In the genomic region with DNA sequence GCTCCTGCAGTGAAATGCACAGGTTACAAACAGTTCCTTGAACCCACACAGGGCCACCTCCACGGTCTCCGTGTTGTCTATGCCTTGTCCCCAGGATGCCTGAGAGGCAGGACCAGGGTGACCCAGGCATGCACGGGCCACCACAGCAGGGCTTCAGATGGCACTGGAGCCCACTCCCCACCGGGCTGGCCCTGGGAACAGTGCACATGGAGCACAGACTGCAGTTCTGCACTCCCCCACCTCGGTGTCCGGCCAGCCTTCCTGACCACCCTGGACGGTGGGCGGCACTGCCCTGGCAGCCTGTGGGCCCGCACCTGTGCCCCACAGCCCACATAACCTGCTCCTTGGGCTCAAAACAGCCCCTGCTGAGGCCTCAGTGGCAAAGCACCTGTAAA, we compare ENCODE assay signal across 11 cellular contexts. TPM values are rescaled to one million over a fixed set of nuclear protein-coding genes. Genes with fewer than 3 reads are reported as not detected.
A peak's percentile ranks its signal among the peaks of the same experiment; 100 is the strongest.
DNase-seq lines count a peak whose midpoint lies in the region; ATAC-seq, FAIRE-seq and TF ChIP-seq lines count a peak whose summit lies in the region.
"Had no signal": no experiment of that assay in that cellular context is flagged by ENCODE, and none has a peak within 500 bp of the region (broad histone marks: within the 10 kb centered on the region; RNA-seq: fewer than 3 reads in every experiment).

No MANE protein-coding gene starts in this region.

- no peak overlapping the region for H3K27ac ChIP-seq in CD8-positive, alpha-beta T cell (ENCODE audit: low read depth, low read length)
- H3K27ac ChIP-seq in GM12878 (ENCODE audit: control insufficient read depth, insufficient read depth), result peak overlapping the region; percentile 99
- peak overlapping the region; percentile 85 for H3K27ac ChIP-seq in neutrophil

- peak overlapping the region; percentile 100 for H3K4me2 ChIP-seq in GM12878 (ENCODE audit: control insufficient read depth, insufficient read depth)

- no TSS peak for BruUV-seq in GM12878 (replicated peaks; lab: Mats Ljungman, UMichigan)
- BruUV-seq in Calu3 (replicated peaks; lab: Mats Ljungman, UMichigan), result no TSS peak

- TF ChIP-seq RAD21 in GM12878 (IDR thresholded peaks at IDR 0.05; ENCODE audit: insufficient read depth, low read depth, low read length), result no peak

- H3K4me3 Mint-ChIP-seq in CD8-positive, alpha-beta T cell, result peak overlapping the region; percentile 71
- no peak overlapping the region for H3K4me3 Mint-ChIP-seq in Calu3 (ENCODE audit: low read depth, unreplicated experiment)

- SMC1A ChIA-PET in GM12878 (lab: Charles Lee; ENCODE audit: uncharacterized antibody, unreplicated experiment), result interaction anchor here (0.9 to 10.9 kb wide), 13 partner anchors 9 to 141 kb away, joined by 3 to 164 read pairs (median 8); a partner anchor contains a TSS

- H3K36me3 ChIP-seq in CD8-positive, alpha-beta T cell (ENCODE audit: insufficient read depth, low read length), result no peaks in the 10 kb centered on the region
- H3K36me3 ChIP-seq in GM12878 (ENCODE audit: control insufficient read depth in 2 of 2, insufficient read depth in 2 of 2, low read length in 1 of 2) (peaks cover 4 to 6% of the 10 kb centered on the region in 2 experiments; a peak in 2 of 4 replicates), neutrophil (peaks cover 7% of the 10 kb centered on the region)
- H3K36me3 ChIP-seq: tibial nerve had no signal

- no peaks in the 10 kb centered on the region for H3K9me3 ChIP-seq in CD8-positive, alpha-beta T cell (ENCODE audit: low read length)
- H3K9me3 ChIP-seq in GM12878 (replicated peaks; ENCODE audit: control insufficient read depth, insufficient read depth, low read length), result no peaks in the 10 kb centered on the region
- no peaks in the 10 kb centered on the region for H3K9me3 ChIP-seq in neutrophil
- H3K9me3 ChIP-seq: tibial nerve had no signal

- WGBS in GM12878 (ENCODE audit: insufficient coverage, insufficient replicate concordance, low lambda C conversion rate, missing lambda C conversion rate), result 2% methylated on average over 9 of the region's 9 CpGs

- peaks cover 83% of the 10 kb centered on the region for H3K4me1 Mint-ChIP-seq in CD8-positive, alpha-beta T cell (ENCODE audit: low read depth)
- H3K4me1 Mint-ChIP-seq in Calu3 (ENCODE audit: low read depth, unreplicated experiment), result no peaks in the 10 kb centered on the region

- H3K79me2 ChIP-seq in GM12878 (ENCODE audit: control insufficient read depth, insufficient read depth, low read length), result peaks cover 96% of the 10 kb centered on the region

- in situ Hi-C loops in GM12878 (cut with MboI), result loop anchor here (5.0 to 25.0 kb wide), 2 partner anchors 41 to 1999 kb away; a partner anchor contains a TSS

- no peak for ATAC-seq in CD8-positive, alpha-beta T cell
- ATAC-seq in GM12878, result peak; percentile 0

- intact Hi-C loops in CD8-positive, alpha-beta T cell (cut with DNase I, micrococcal nuclease), result no loop called here
- intact Hi-C loops in GM12878 (cut with micrococcal nuclease; ENCODE audit: unreplicated experiment) (loop anchor here (2.0 to 5.0 kb wide), 4 partner anchors 42 to 509 kb away; a partner anchor contains a TSS), Calu3 (cut with micrococcal nuclease; ENCODE audit: unreplicated experiment) (no loop called here)

- CTCF ChIA-PET in CD8-positive, alpha-beta T cell (lab: Charles Lee), result no interaction called here
- CTCF ChIA-PET in GM12878 (lab: Yijun Ruan, JAX) (interaction anchor here (1.5 to 9.8 kb wide), 3 partner anchors 14 to 43 kb away, joined by 3 to 83 read pairs (median 7); a partner anchor contains a TSS), Calu3 (lab: Charles Lee) (no interaction called here)

- peaks cover 2% of the 10 kb centered on the region for H3K36me3 Mint-ChIP-seq in CD8-positive, alpha-beta T cell
- no peaks in the 10 kb centered on the region for H3K36me3 Mint-ChIP-seq in Calu3 (ENCODE audit: insufficient read depth, unreplicated experiment)

- H3K9ac ChIP-seq in GM12878 (ENCODE audit: control insufficient read depth, insufficient read depth, low read length), result peak overlapping the region; percentile 99

- POLR2A ChIA-PET in CD8-positive, alpha-beta T cell (lab: Charles Lee), result interaction anchor here (0.9 to 2.0 kb wide), 3 partner anchors 13 to 20 kb away, joined by 3 to 9 read pairs (median 5); no protein-coding TSS in a partner anchor
- POLR2A ChIA-PET in GM12878 (lab: Charles Lee), result interaction anchor here (0.6 to 13.1 kb wide), 13 partner anchors 11 to 1584 kb away, joined by 3 to 220 read pairs (median 4); a partner anchor contains a TSS

- TF ChIP-seq CTCF in CD8-positive, alpha-beta T cell (IDR thresholded peaks at IDR 0.05), result no peak
- TF ChIP-seq CTCF in GM12878 (IDR thresholded peaks at IDR 0.05 in 2 of 3, conservative IDR thresholded peaks at IDR 0.05 in 1 of 3; ENCODE audit: control insufficient read depth in 2 of 3, extremely low read depth in 1 of 3, insufficient read depth in 1 of 3, low read depth in 3 of 3, low read length in 3 of 3) (no peak), neutrophil (IDR thresholded peaks at IDR 0.05) (no peak), Calu3 (IDR thresholded peaks at IDR 0.05; ENCODE audit: unreplicated experiment) (no peak)

- H3K4me3 ChIP-seq in CD8-positive, alpha-beta T cell (ENCODE audit: low read depth, low read length), result no peak overlapping the region
- H3K4me3 ChIP-seq in Jurkat, Clone E6-1 (ENCODE audit: low read length), result peak overlapping the region; percentile 48
- H3K4me3 ChIP-seq in GM12878, result peak overlapping the region; percentile 72
- no peak overlapping the region for H3K4me3 ChIP-seq in neutrophil (ENCODE audit: low read depth in 1 of 2, low read length in 1 of 2)
- H3K4me3 ChIP-seq: tibial nerve had no signal

- no peak for FAIRE-seq in GM12878 (lab: Jason Lieb, UNC)

- RAD21 ChIA-PET in GM12878 (lab: Charles Lee; ENCODE audit: unreplicated experiment), result interaction anchor here (0.5 to 11.3 kb wide), 11 partner anchors 9 to 132 kb away, joined by 3 to 169 read pairs (median 9); a partner anchor contains a TSS

- TF ChIP-seq EP300 in GM12878 (IDR thresholded peaks at IDR 0.05; ENCODE audit: borderline replicate concordance in 1 of 2, control insufficient read depth in 1 of 2, low read depth in 2 of 2, low read length in 2 of 2), result no peak

- peak overlapping the region; percentile 94 for H3K27ac Mint-ChIP-seq in CD8-positive, alpha-beta T cell
- no peak overlapping the region for H3K27ac Mint-ChIP-seq in Calu3 (ENCODE audit: unreplicated experiment)

- no peaks in the 10 kb centered on the region for H4K20me1 ChIP-seq in GM12878 (ENCODE audit: control insufficient read depth, insufficient read depth)

- no peaks in the 10 kb centered on the region for H3K27me3 Mint-ChIP-seq in CD8-positive, alpha-beta T cell (ENCODE audit: low read depth)
- H3K27me3 Mint-ChIP-seq in Calu3 (ENCODE audit: unreplicated experiment), result no peaks in the 10 kb centered on the region

- H2AFZ ChIP-seq in GM12878 (ENCODE audit: control insufficient read depth, low read depth, low read length), result no peak overlapping the region

- no peaks in the 10 kb centered on the region for H3K27me3 ChIP-seq in CD8-positive, alpha-beta T cell (ENCODE audit: insufficient read depth, low read length)
- no peaks in the 10 kb centered on the region for H3K27me3 ChIP-seq in GM12878 (replicated peaks in 1 of 2; ENCODE audit: control insufficient read depth in 2 of 2, insufficient read depth in 2 of 2, low read length in 1 of 2)
- H3K27me3 ChIP-seq in neutrophil, result no peaks in the 10 kb centered on the region
- H3K27me3 ChIP-seq: dorsolateral prefrontal cortex, tibial nerve had no signal

- DNase-seq in CD8-positive, alpha-beta T cell, result no peak
- DNase-seq in Jurkat, Clone E6-1 (ENCODE audit: low read depth, low spot score), result no peak
- DNase-seq in GM12878 (ENCODE audit: low read depth, low spot score) (no peak), Calu3 (no peak), HuH-7.5 (ENCODE audit: low spot score) (no peak)
- DNase-seq in effector CD8-positive, alpha-beta T cell (lab: John Stamatoyannopoulos, UW), result no peak
- DNase-seq in stimulated activated CD4-positive, alpha-beta T cell treated with anti-CD3 and anti-CD28 coated beads, Interleukin-4, amount 100 ng/mL, for 24 hours, result no peak
- DNase-seq: NCI-H526 treated with DMSO at 0.1 percent for 48 hours had no signal

- no peaks in the 10 kb centered on the region for H3K9me3 Mint-ChIP-seq in CD8-positive, alpha-beta T cell
- H3K9me3 Mint-ChIP-seq in Calu3 (ENCODE audit: low read depth, unreplicated experiment), result no peaks in the 10 kb centered on the region

- peak; percentile 45; the same call in 1 of the 2 replicates for TF ChIP-seq POLR2A in GM12878 (IDR thresholded peaks at IDR 0.05; ENCODE audit: low read depth, low read length)

- H3K4me1 ChIP-seq in CD8-positive, alpha-beta T cell (ENCODE audit: insufficient read depth, low read length), result peaks cover 81% of the 10 kb centered on the region
- H3K4me1 ChIP-seq in GM12878 (ENCODE audit: control insufficient read depth, insufficient read depth, low read length), result peaks cover 66% of the 10 kb centered on the region
- peaks cover 67 to 76% of the 10 kb centered on the region in 2 experiments for H3K4me1 ChIP-seq in neutrophil (ENCODE audit: control insufficient read depth in 1 of 2, insufficient read depth in 1 of 2, low read depth in 1 of 2, low read length in 1 of 2)

RNA-seq across cellular contexts. Expression of a gene that starts 14.3 kb away (rescaled TPM):
- 10 to 100 TPM; 92.3 to 95.4 TPM for total RNA-seq in CD8-positive, alpha-beta T cell
- 34.3 TPM for polyA plus RNA-seq in Jurkat, Clone E6-1 (2012; ENCODE audit: insufficient read depth, insufficient read length)
- 130 and 131 TPM in 2 replicates for total RNA-seq in GM12878 (2013; cell fraction: nucleolus; rRNA removed)
- total RNA-seq in GM12878 (2014; rRNA removed), result 24.7 and 26.5 TPM in 2 replicates
- total RNA-seq in GM12878 (2014; rRNA removed; fragmentation: Illumina TruSeq; extraction: Trizol), result 20.1 and 20.4 TPM in 2 replicates
- 30.9 and 33.7 TPM in 2 replicates for total RNA-seq in GM12878 (2021)
- 23.4 TPM for polyA plus RNA-seq in GM12878 (2011; ENCODE audit: low read depth)
- polyA plus RNA-seq in GM12878 (2011; rRNA removed), result 28.7 and 37.7 TPM in 2 replicates
- 42.7 and 47.6 TPM in 2 replicates for polyA plus RNA-seq in GM12878 (2011; cell fraction: cytosol; rRNA removed)
- polyA plus RNA-seq in GM12878 (2011; cell fraction: nucleus; rRNA removed), result 45.6 and 46.8 TPM in 2 replicates
- 32.1 and 35.8 TPM in 2 replicates for polyA plus RNA-seq in GM12878 (2012)
- polyA plus RNA-seq in GM12878 (2014; fragmentation: Illumina TruSeq; extraction: Trizol), result 20.5 and 23.8 TPM in 2 replicates
- polyA plus RNA-seq in GM12878 (2014; fragmentation: Nextera tagmentation; extraction: Ambion mirVana), result 10 to 100 TPM; 11.3 to 15.1 TPM
- 19.6 and 26.7 TPM in 2 replicates for polyA plus RNA-seq in GM12878 (2014; rRNA removed)
- polyA plus RNA-seq in GM12878 (2016; fragmentation: Nextera tagmentation; extraction: Ambion mirVana), result 10 to 100 TPM; 12.6 to 20.0 TPM
- polyA minus RNA-seq in GM12878 (2011; rRNA and poly(A)+ RNA removed), result 96.4 and 132 TPM in 2 replicates
- 29.0 and 31.5 TPM in 2 replicates for polyA minus RNA-seq in GM12878 (2011; cell fraction: cytosol; rRNA and poly(A)+ RNA removed)
- polyA minus RNA-seq in GM12878 (2011; cell fraction: nucleus; rRNA and poly(A)+ RNA removed), result 27.3 and 43.1 TPM in 2 replicates
- 41.6 and 46.4 TPM in 2 replicates for total RNA-seq in Calu3 (2022)

RNA-seq across cellular contexts. Expression of a gene that starts 41.5 kb away (rescaled TPM):
- total RNA-seq in CD8-positive, alpha-beta T cell, result 10 to 100 TPM; 65.6 to 68.0 TPM
- polyA plus RNA-seq in Jurkat, Clone E6-1 (2012; ENCODE audit: insufficient read depth, insufficient read length), result 10.5 TPM
- total RNA-seq in GM12878 (2013; cell fraction: nucleolus; rRNA removed), result 44.3 and 46.5 TPM in 2 replicates
- total RNA-seq in GM12878 (2014; rRNA removed), result 13.8 and 15.3 TPM in 2 replicates
- 7.2 and 8.6 TPM in 2 replicates for total RNA-seq in GM12878 (2014; rRNA removed; fragmentation: Illumina TruSeq; extraction: Trizol)
- 20.2 and 21.4 TPM in 2 replicates for total RNA-seq in GM12878 (2021)
- polyA plus RNA-seq in GM12878 (2011; ENCODE audit: low read depth), result 3.3 TPM
- 10.0 and 14.0 TPM in 2 replicates for polyA plus RNA-seq in GM12878 (2011; rRNA removed)
- 14.4 and 19.2 TPM in 2 replicates for polyA plus RNA-seq in GM12878 (2011; cell fraction: cytosol; rRNA removed)
- 18.8 and 19.7 TPM in 2 replicates for polyA plus RNA-seq in GM12878 (2011; cell fraction: nucleus; rRNA removed)
- 7.8 and 10.8 TPM in 2 replicates for polyA plus RNA-seq in GM12878 (2012)
- polyA plus RNA-seq in GM12878 (2014; fragmentation: Illumina TruSeq; extraction: Trizol), result 3.6 and 8.0 TPM in 2 replicates
- polyA plus RNA-seq in GM12878 (2014; fragmentation: Nextera tagmentation; extraction: Ambion mirVana), result 1 to 10 TPM; 1.1 to 2.2 TPM
- 12.4 and 15.2 TPM in 2 replicates for polyA plus RNA-seq in GM12878 (2014; rRNA removed)
- 10 to 100 TPM in 1 of 2 experiments, 1 to 10 TPM in 1; 9.2 to 10.1 TPM for polyA plus RNA-seq in GM12878 (2016; fragmentation: Nextera tagmentation; extraction: Ambion mirVana)
- 19.0 and 25.2 TPM in 2 replicates for polyA minus RNA-seq in GM12878 (2011; rRNA and poly(A)+ RNA removed)
- 12.0 and 15.0 TPM in 2 replicates for polyA minus RNA-seq in GM12878 (2011; cell fraction: cytosol; rRNA and poly(A)+ RNA removed)
- 21.2 and 41.1 TPM in 2 replicates for polyA minus RNA-seq in GM12878 (2011; cell fraction: nucleus; rRNA and poly(A)+ RNA removed)
- total RNA-seq in Calu3 (2022), result 9.0 and 9.6 TPM in 2 replicates

RNA-seq across cellular contexts. Expression of a gene that starts 44.2 kb away (rescaled TPM):
- 10 to 100 TPM; 68.7 to 68.9 TPM for total RNA-seq in CD8-positive, alpha-beta T cell
- polyA plus RNA-seq in Jurkat, Clone E6-1 (2012; ENCODE audit: insufficient read depth, insufficient read length), result 52.4 TPM
- total RNA-seq in GM12878 (2013; cell fraction: nucleolus; rRNA removed), result 47.2 and 55.4 TPM in 2 replicates
- total RNA-seq in GM12878 (2014; rRNA removed) (3.6 and 4.9 TPM in 2 replicates), GM12878 (2014; rRNA removed; fragmentation: Illumina TruSeq; extraction: Trizol) (6.8 and 7.2 TPM in 2 replicates), GM12878 (2021) (57.5 and 65.3 TPM in 2 replicates), Calu3 (2022) (49.3 and 49.8 TPM in 2 replicates)
- 13.6 TPM for polyA plus RNA-seq in GM12878 (2011; ENCODE audit: low read depth)
- polyA plus RNA-seq in GM12878 (2011; rRNA removed) (3.2 and 5.1 TPM in 2 replicates), GM12878 (2014; fragmentation: Illumina TruSeq; extraction: Trizol) (3.5 and 17.6 TPM in 2 replicates), GM12878 (2014; fragmentation: Nextera tagmentation; extraction: Ambion mirVana) (1 to 10 TPM in 1 of 2 experiments, under 1 TPM in 1; 0.66 to 1.7 TPM), GM12878 (2014; rRNA removed) (24.0 and 42.2 TPM in 2 replicates), GM12878 (2016; fragmentation: Nextera tagmentation; extraction: Ambion mirVana) (10 to 100 TPM; 47.1 to 49.4 TPM)
- polyA plus RNA-seq in GM12878 (2011; cell fraction: cytosol; rRNA removed), result 7.8 and 8.6 TPM in 2 replicates
- polyA plus RNA-seq in GM12878 (2011; cell fraction: nucleus; rRNA removed), result 45.6 and 76.2 TPM in 2 replicates
- polyA plus RNA-seq in GM12878 (2012), result 34.7 and 37.6 TPM in 2 replicates
- polyA minus RNA-seq in GM12878 (2011; rRNA and poly(A)+ RNA removed), result 4.5 and 8.6 TPM in 2 replicates
- 9.5 and 14.8 TPM in 2 replicates for polyA minus RNA-seq in GM12878 (2011; cell fraction: cytosol; rRNA and poly(A)+ RNA removed)
- polyA minus RNA-seq in GM12878 (2011; cell fraction: nucleus; rRNA and poly(A)+ RNA removed), result 15.5 and 27.3 TPM in 2 replicates

Comparison
In these comparisons a context has a peak if more than half of its experiments do, and no peak if none do; other contexts are left out.
1. H3K4me3 ChIP-seq: peak in Jurkat, Clone E6-1 (single experiment) and GM12878 (single experiment); none in CD8-positive, alpha-beta T cell (single experiment) and neutrophil (0 of 2).